Comparison of ENCODE assay signal across 20 cellular contexts in genomic region chr1:37657620-37658412, GRCh38. TPM values are rescaled to one million over a fixed set of nuclear protein-coding genes. Genes with fewer than 3 reads are reported as not detected.
"Had no signal": no experiment of that assay in that cellular context is flagged by ENCODE, and none has a peak within 500 bp of the region (broad histone marks: within the 10 kb centered on the region; RNA-seq: fewer than 3 reads in every experiment).

No MANE protein-coding gene starts in this region.

- H3K36me3 ChIP-seq: heart right ventricle, left ventricle myocardium inferior, lower lobe of right lung had no signal

- H3K36me3 Mint-ChIP-seq: memory B cell, mesothelial cell of epicardium, natural killer cell had no signal

- H3K4me3 ChIP-seq: heart right ventricle, left ventricle myocardium inferior, lower lobe of right lung had no signal

- H3K4me3 Mint-ChIP-seq: memory B cell, mesothelial cell of epicardium, natural killer cell had no signal

- H3K9me3 ChIP-seq: heart right ventricle, left ventricle myocardium inferior, lower lobe of right lung had no signal

- FAIRE-seq: colon, frontal cortex, keratinocyte, small intestine had no signal

- H3K4me1 ChIP-seq: heart right ventricle, left ventricle myocardium inferior, lower lobe of right lung had no signal

- H3K27ac Mint-ChIP-seq: memory B cell, mesothelial cell of epicardium, natural killer cell had no signal

- H3K27ac ChIP-seq: heart right ventricle, left ventricle myocardium inferior, lower lobe of right lung had no signal

- H3K9me3 Mint-ChIP-seq: memory B cell, mesothelial cell of epicardium, natural killer cell had no signal

- H3K4me1 Mint-ChIP-seq: memory B cell, natural killer cell had no signal

- DNase-seq: cerebellar nuclear complex; dermis blood vessel endothelial cell; erythroblast; heart right ventricle; left cardiac atrium; left ventricle myocardium inferior; lower lobe of right lung; natural killer cell; small intestine; stimulated activated CD4-positive, alpha-beta T cell treated with anti-CD3 and anti-CD28 coated beads, Interleukin-2, amount 100 ng/mL, for 48 hours; stimulated activated naive CD4-positive, alpha-beta T cell treated with Interleukin-2 at 50 U/mL for 16 hours; trophoblast cell had no signal

- ATAC-seq: heart right ventricle, left cardiac atrium, lower lobe of right lung, natural killer cell had no signal

RNA-seq across cellular contexts. Expression of gene RSPO1, which starts 23.1 kb away (rescaled TPM):
- total RNA-seq: dermis blood vessel endothelial cell, frontal cortex, glomerular endothelial cell, left ventricle myocardium inferior, myocyte, natural killer cell, pulmonary artery endothelial cell had no signal
- polyA plus RNA-seq: keratinocyte had no signal
